Comparison of ENCODE assay signal across 1 cellular context in genomic region chr14:73027984-73028383, GRCh38.
TF ChIP-seq lines count a peak whose summit lies in the region.

No MANE protein-coding gene starts in this region.

TF ChIP-seq in K562, 482 proteins besides CTCF, POLR2A, EP300 and RAD21 (continued from another document and continues in another):
- TF ChIP-seq E4F1 (CRISPR knock-in tag; IDR thresholded peaks at IDR 0.05; ENCODE audit: borderline replicate concordance), result no peak
- no peak for TF ChIP-seq RBM22 (IDR thresholded peaks at IDR 0.05; ENCODE audit: low read depth, low read length, poor library complexity, severe bottlenecking)
- TF ChIP-seq SNIP1 (IDR thresholded peaks at IDR 0.05; ENCODE audit: low read depth), result no peak
- TF ChIP-seq CBFB (CRISPR knock-in tag; IDR thresholded peaks at IDR 0.05), result no peak
- TF ChIP-seq ZNF146 (CRISPR knock-in tag; IDR thresholded peaks at IDR 0.05; ENCODE audit: unreplicated experiment), result no peak
- no peak for TF ChIP-seq E2F4 (CRISPR knock-in tag; IDR thresholded peaks at IDR 0.05; ENCODE audit: low read depth)
- TF ChIP-seq ZNF592 (IDR thresholded peaks at IDR 0.05), result peak; percentile 97
- no peak for TF ChIP-seq ATF3 (IDR thresholded peaks at IDR 0.05)
- no peak for TF ChIP-seq ATF3 (CRISPR knock-in tag; conservative IDR thresholded peaks at IDR 0.05)
- no peak for TF ChIP-seq PPARD (CRISPR knock-in tag; IDR thresholded peaks at IDR 0.05)
- no peak for TF ChIP-seq U2AF2 (optimal IDR thresholded peaks at IDR 0.05; ENCODE audit: low read depth, low read length)
- TF ChIP-seq ZNF212 (CRISPR knock-in tag; IDR thresholded peaks at IDR 0.05), result no peak
- TF ChIP-seq NFXL1 (CRISPR knock-in tag; IDR thresholded peaks at IDR 0.05), result no peak
- TF ChIP-seq GABPA (tag; conservative IDR thresholded peaks at IDR 0.05; ENCODE audit: low read depth), result no peak
- TF ChIP-seq EZH2 (IDR thresholded peaks at IDR 0.05; ENCODE audit: borderline replicate concordance, low read depth, low read length), result no peak
- TF ChIP-seq ZNF3 (CRISPR knock-in tag; IDR thresholded peaks at IDR 0.05), result no peak
- TF ChIP-seq HMG20B (CRISPR knock-in tag; IDR thresholded peaks at IDR 0.05), result no peak
- TF ChIP-seq TCFL5 (CRISPR knock-in tag; conservative IDR thresholded peaks at IDR 0.05), result peak; percentile 64; the same call in 1 of the 2 replicates
- TF ChIP-seq ZNF785 (CRISPR knock-in tag; IDR thresholded peaks at IDR 0.05), result no peak
- peak; percentile 68; the same call in 1 of the 2 replicates for TF ChIP-seq ZNF644 (tag; IDR thresholded peaks at IDR 0.05; ENCODE audit: low read depth)
- TF ChIP-seq ZBTB34 (CRISPR knock-in tag; IDR thresholded peaks at IDR 0.05), result no peak
- TF ChIP-seq ZFP91 (CRISPR knock-in tag; IDR thresholded peaks at IDR 0.05), result no peak
- TF ChIP-seq DDX20 (tag; IDR thresholded peaks at IDR 0.05; ENCODE audit: low read depth), result peak; percentile 87
- TF ChIP-seq MEF2D (tag; conservative IDR thresholded peaks at IDR 0.05; ENCODE audit: low read depth), result peak; percentile 85
- TF ChIP-seq KLF6 (CRISPR knock-in tag; IDR thresholded peaks at IDR 0.05; ENCODE audit: borderline replicate concordance), result peak; percentile 90; the same call in 1 of the 2 replicates
- TF ChIP-seq HDGF (IDR thresholded peaks at IDR 0.05), result no peak
- no peak for TF ChIP-seq NR1H2 (CRISPR knock-in tag; IDR thresholded peaks at IDR 0.05)
- TF ChIP-seq ZNF512 (tag; IDR thresholded peaks at IDR 0.05), result no peak
- no peak for TF ChIP-seq L3MBTL2 (IDR thresholded peaks at IDR 0.05)
- no peak for TF ChIP-seq ZBTB33 (CRISPR knock-in tag; IDR thresholded peaks at IDR 0.05)
- no peak for TF ChIP-seq HMGXB4 (CRISPR knock-in tag; IDR thresholded peaks at IDR 0.05)
- no peak for TF ChIP-seq KLF10 (CRISPR knock-in tag; IDR thresholded peaks at IDR 0.05)
- TF ChIP-seq CAMTA2 (CRISPR knock-in tag; conservative IDR thresholded peaks at IDR 0.05), result no peak
- TF ChIP-seq FIP1L1 (IDR thresholded peaks at IDR 0.05; ENCODE audit: low read depth, low read length, poor library complexity, severe bottlenecking), result no peak
- TF ChIP-seq ATF4 (CRISPR knock-in tag; IDR thresholded peaks at IDR 0.05), result no peak
- TF ChIP-seq PYGO2 (tag; IDR thresholded peaks at IDR 0.05), result 0 out of 2 replicates have a peak, but pooled peaks have one; percentile 47
- no peak for TF ChIP-seq GATA2 (CRISPR knock-in tag; IDR thresholded peaks at IDR 0.05)
- TF ChIP-seq ZNF444 (CRISPR knock-in tag; IDR thresholded peaks at IDR 0.05), result no peak
- TF ChIP-seq TRIM28 (IDR thresholded peaks at IDR 0.05), result no peak
- no peak for TF ChIP-seq HDAC3 (IDR thresholded peaks at IDR 0.05; ENCODE audit: borderline replicate concordance, partially characterized antibody)
- TF ChIP-seq ZNF764 (CRISPR knock-in tag; IDR thresholded peaks at IDR 0.05; ENCODE audit: low read depth), result no peak
- no peak for TF ChIP-seq THRAP3 (IDR thresholded peaks at IDR 0.05; ENCODE audit: borderline replicate concordance)
- TF ChIP-seq WHSC1 (IDR thresholded peaks at IDR 0.05; ENCODE audit: low read length), result no peak
- 0 out of 2 replicates have a peak, but pooled peaks have one; percentile 50 for TF ChIP-seq TEAD2 (tag; IDR thresholded peaks at IDR 0.05)
- TF ChIP-seq FOXP4 (CRISPR knock-in tag; IDR thresholded peaks at IDR 0.05; ENCODE audit: borderline replicate concordance), result no peak
- TF ChIP-seq ZNF507 (tag; conservative IDR thresholded peaks at IDR 0.05), result no peak
